Comparison of ENCODE assay signal across 1 cellular context in genomic region chrX:136112781-136113180, GRCh38.
TF ChIP-seq lines count a peak whose summit lies in the region.

No MANE protein-coding gene starts in this region.

TF ChIP-seq in IMR-90, 13 proteins besides CTCF, POLR2A, EP300 and RAD21:
- TF ChIP-seq SMC3 (IDR thresholded peaks at IDR 0.05; ENCODE audit: low read depth, low read length) = no peak
- no peak for TF ChIP-seq CHD1 (IDR thresholded peaks at IDR 0.05; ENCODE audit: low read depth, low read length)
- TF ChIP-seq RCOR1 (IDR thresholded peaks at IDR 0.05; ENCODE audit: insufficient replicate concordance, low read length) = no peak
- no peak for TF ChIP-seq MXI1 (IDR thresholded peaks at IDR 0.05; ENCODE audit: borderline replicate concordance, low read depth, low read length)
- no peak for TF ChIP-seq CEBPB (IDR thresholded peaks at IDR 0.05; ENCODE audit: low read depth, low read length)
- TF ChIP-seq USF2 (IDR thresholded peaks at IDR 0.05; ENCODE audit: low read depth, low read length) = no peak
- TF ChIP-seq NFE2L2 (IDR thresholded peaks at IDR 0.05; ENCODE audit: low read depth, low read length) = no peak
TF ChIP-seq in IMR-90: peak in this region for 0.
